In genomic region chr14:77122555-77123125, GRCh38 we compare ENCODE assay signal across 11 cellular contexts. TPM values are rescaled to one million over a fixed set of nuclear protein-coding genes. Genes with fewer than 3 reads are reported as not detected.
DNase-seq lines count a peak whose midpoint lies in the region; ATAC-seq and TF ChIP-seq lines count a peak whose summit lies in the region.
"Had no signal": no experiment of that assay in that cellular context is flagged by ENCODE, and none has a peak within 500 bp of the region (broad histone marks: within the 10 kb centered on the region; RNA-seq: fewer than 3 reads in every experiment).

No MANE protein-coding gene starts in this region.

- H3K9me3 Mint-ChIP-seq in activated CD8-positive, alpha-beta T cell treated with anti-CD3 and anti-CD28 coated beads for 36 hours, result no peaks in the 10 kb centered on the region
- no peaks in the 10 kb centered on the region for H3K9me3 Mint-ChIP-seq in activated CD8-positive, alpha-beta T cell treated with anti-CD3 and anti-CD28 coated beads, Interleukin-2, amount 10 ng/mL, durations not matched to agents 7 days and 5 days (ENCODE audit: insufficient read depth)
- H3K9me3 Mint-ChIP-seq in memory B cell, result no peaks in the 10 kb centered on the region

- intact Hi-C loops in activated CD8-positive, alpha-beta T cell treated with anti-CD3 and anti-CD28 coated beads for 36 hours (cut with micrococcal nuclease), result no loop called here

- in situ Hi-C loops in GM13976 (cut with MboI; ENCODE audit: low sequenced_read_pairs, unreplicated experiment), result no loop called here

- 84% methylated on average over 6 of the region's 6 CpGs for WGBS in urinary bladder

- peak overlapping the region; percentile 89 for H3K27ac ChIP-seq in angular gyrus (ENCODE audit: low read depth, low read length)
- H3K27ac ChIP-seq in urinary bladder (ENCODE audit: low read depth), result peak overlapping the region; percentile 7

- peak overlapping the region; percentile 43 for H3K27ac Mint-ChIP-seq in activated CD8-positive, alpha-beta T cell treated with anti-CD3 and anti-CD28 coated beads for 36 hours
- H3K27ac Mint-ChIP-seq in activated CD8-positive, alpha-beta T cell treated with anti-CD3 and anti-CD28 coated beads, Interleukin-2, amount 10 ng/mL, durations not matched to agents 7 days and 5 days, result no peak overlapping the region
- H3K27ac Mint-ChIP-seq in memory B cell, result peak overlapping the region; percentile 93

- H3K4me3 ChIP-seq in urinary bladder (ENCODE audit: low read depth, low read length), result no peak overlapping the region

- no peak for ATAC-seq in activated CD8-positive, alpha-beta T cell treated with anti-CD3 and anti-CD28 coated beads for 36 hours
- no peak for ATAC-seq in activated CD8-positive, alpha-beta T cell treated with anti-CD3 and anti-CD28 coated beads, Interleukin-2, amount 10 ng/mL, durations not matched to agents 7 days and 5 days
- no peak for ATAC-seq in memory B cell (ENCODE audit: low read depth)
- ATAC-seq in HG03571 (IDR thresholded peaks at IDR 0.05; ENCODE audit: unreplicated experiment), result no peak

- POLR2A ChIA-PET in activated CD8-positive, alpha-beta T cell treated with anti-CD3 and anti-CD28 coated beads for 36 hours (lab: Charles Lee), result interaction anchor here (1.4 to 2.4 kb wide), 3 partner anchors 9 to 24 kb away, joined by 3 to 10 read pairs (median 5); no protein-coding TSS in a partner anchor
- POLR2A ChIA-PET in activated CD8-positive, alpha-beta T cell treated with anti-CD3 and anti-CD28 coated beads, Interleukin-2, amount 10 ng/mL, durations not matched to agents 7 days and 5 days (lab: Charles Lee), result no interaction called here

- no peaks in the 10 kb centered on the region for H3K4me1 ChIP-seq in urinary bladder (ENCODE audit: insufficient read depth)

- DNase-seq in activated CD8-positive, alpha-beta T cell treated with anti-CD3 and anti-CD28 coated beads for 36 hours, result no peak
- DNase-seq in activated CD8-positive, alpha-beta T cell treated with anti-CD3 and anti-CD28 coated beads, Interleukin-2, amount 10 ng/mL, durations not matched to agents 7 days and 5 days, result no peak
- DNase-seq in memory B cell (ENCODE audit: low spot score in 2 of 2) (no peak), GM13976 (ENCODE audit: low spot score) (no peak), NCI-H2107 (lab: John Stamatoyannopoulos, UW) (no peak)
- DNase-seq: islet precursor cell, T1000 had no signal

- peaks cover 4% of the 10 kb centered on the region for H3K36me3 Mint-ChIP-seq in activated CD8-positive, alpha-beta T cell treated with anti-CD3 and anti-CD28 coated beads for 36 hours (ENCODE audit: low read depth)
- H3K36me3 Mint-ChIP-seq in activated CD8-positive, alpha-beta T cell treated with anti-CD3 and anti-CD28 coated beads, Interleukin-2, amount 10 ng/mL, durations not matched to agents 7 days and 5 days (ENCODE audit: low read depth), result peaks cover 3% of the 10 kb centered on the region
- no peaks in the 10 kb centered on the region for H3K36me3 Mint-ChIP-seq in memory B cell

- no peak overlapping the region for H3K4me3 Mint-ChIP-seq in activated CD8-positive, alpha-beta T cell treated with anti-CD3 and anti-CD28 coated beads for 36 hours
- no peak overlapping the region for H3K4me3 Mint-ChIP-seq in activated CD8-positive, alpha-beta T cell treated with anti-CD3 and anti-CD28 coated beads, Interleukin-2, amount 10 ng/mL, durations not matched to agents 7 days and 5 days
- peak overlapping the region; percentile 43 for H3K4me3 Mint-ChIP-seq in memory B cell

- no peak for TF ChIP-seq CTCF in activated CD8-positive, alpha-beta T cell treated with anti-CD3 and anti-CD28 coated beads for 36 hours (IDR thresholded peaks at IDR 0.05)
- TF ChIP-seq CTCF in GM13976 (IDR thresholded peaks at IDR 0.05; ENCODE audit: borderline replicate concordance, control extremely low read depth, extremely low read depth, insufficient read depth, missing control alignments), result no peak

- H3K36me3 ChIP-seq in urinary bladder (ENCODE audit: insufficient read depth), result no peaks in the 10 kb centered on the region

- H3K4me1 Mint-ChIP-seq in activated CD8-positive, alpha-beta T cell treated with anti-CD3 and anti-CD28 coated beads for 36 hours (ENCODE audit: low read depth), result peaks cover 37% of the 10 kb centered on the region
- H3K4me1 Mint-ChIP-seq in activated CD8-positive, alpha-beta T cell treated with anti-CD3 and anti-CD28 coated beads, Interleukin-2, amount 10 ng/mL, durations not matched to agents 7 days and 5 days (ENCODE audit: low read depth), result peaks cover 40% of the 10 kb centered on the region
- H3K4me1 Mint-ChIP-seq in memory B cell, result peaks cover 47% of the 10 kb centered on the region

- CTCF ChIA-PET in activated CD8-positive, alpha-beta T cell treated with anti-CD3 and anti-CD28 coated beads for 36 hours (lab: Charles Lee), result interaction anchor here (1.1 to 9.2 kb wide), 8 partner anchors 11 to 247 kb away, joined by 3 to 93 read pairs (median 5); partner anchors contain the start of genes CIPC and ZDHHC22
- CTCF ChIA-PET in activated CD8-positive, alpha-beta T cell treated with anti-CD3 and anti-CD28 coated beads, Interleukin-2, amount 10 ng/mL, durations not matched to agents 7 days and 5 days (lab: Charles Lee), result interaction anchor here (0.9 to 4.3 kb wide), 6 partner anchors 13 to 209 kb away, joined by 3 to 30 read pairs (median 6); no protein-coding TSS in a partner anchor

- H3K27me3 Mint-ChIP-seq in activated CD8-positive, alpha-beta T cell treated with anti-CD3 and anti-CD28 coated beads for 36 hours, result peaks cover 21% of the 10 kb centered on the region
- peaks cover 34% of the 10 kb centered on the region for H3K27me3 Mint-ChIP-seq in activated CD8-positive, alpha-beta T cell treated with anti-CD3 and anti-CD28 coated beads, Interleukin-2, amount 10 ng/mL, durations not matched to agents 7 days and 5 days (ENCODE audit: low read depth)
- H3K27me3 Mint-ChIP-seq in memory B cell, result peaks cover 2% of the 10 kb centered on the region

RNA-seq across cellular contexts. Expression of gene ZDHHC22, which starts 19.0 kb away (rescaled TPM):
- not detected for total RNA-seq in activated CD8-positive, alpha-beta T cell treated with anti-CD3 and anti-CD28 coated beads for 36 hours
- not detected for total RNA-seq in activated CD8-positive, alpha-beta T cell treated with anti-CD3 and anti-CD28 coated beads, Interleukin-2, amount 10 ng/mL, durations not matched to agents 7 days and 5 days
- total RNA-seq in urinary bladder, result 0.16 TPM
- polyA plus RNA-seq in urinary bladder, result 0.01 TPM
- total RNA-seq: dermis microvascular lymphatic vessel endothelial cell had no signal

RNA-seq across cellular contexts. Expression of gene CIPC, which starts 24.6 kb away (rescaled TPM):
- total RNA-seq in activated CD8-positive, alpha-beta T cell treated with anti-CD3 and anti-CD28 coated beads for 36 hours, result 1 to 10 TPM; 8.8 to 9.6 TPM
- total RNA-seq in activated CD8-positive, alpha-beta T cell treated with anti-CD3 and anti-CD28 coated beads, Interleukin-2, amount 10 ng/mL, durations not matched to agents 7 days and 5 days, result 10 to 100 TPM; 11.4 to 11.7 TPM
- 25.6 TPM for total RNA-seq in urinary bladder
- polyA plus RNA-seq in urinary bladder, result 28.8 TPM

RNA-seq across cellular contexts. Expression of gene TMEM63C, which starts 59.0 kb away (rescaled TPM):
- total RNA-seq in activated CD8-positive, alpha-beta T cell treated with anti-CD3 and anti-CD28 coated beads for 36 hours, result 1 to 10 TPM; 3.3 to 3.6 TPM
- under 1 TPM; 0.73 to 0.74 TPM for total RNA-seq in activated CD8-positive, alpha-beta T cell treated with anti-CD3 and anti-CD28 coated beads, Interleukin-2, amount 10 ng/mL, durations not matched to agents 7 days and 5 days
- total RNA-seq in urinary bladder, result 0.85 TPM
- 0.30 TPM for polyA plus RNA-seq in urinary bladder
